18 cellular contexts compared by ENCODE assay signal in genomic region chr9:107390319-107390718, GRCh38.
A peak's percentile ranks its signal among the peaks of the same experiment; 100 is the strongest.
DNase-seq lines count a peak whose midpoint lies in the region; ATAC-seq, FAIRE-seq and TF ChIP-seq lines count a peak whose summit lies in the region.
"Had no signal": no experiment of that assay in that cellular context is flagged by ENCODE, and none has a peak within 500 bp of the region (broad histone marks: within the 10 kb centered on the region; RNA-seq: fewer than 3 reads in every experiment).

No MANE protein-coding gene starts in this region.

- no peak for FAIRE-seq in GM12891 (lab: Jason Lieb, UNC)

- H3K9me3 ChIP-seq in left ventricle myocardium inferior (replicated peaks), result no peaks in the 10 kb centered on the region
- no peaks in the 10 kb centered on the region for H3K9me3 ChIP-seq in esophagus (ENCODE audit: control insufficient read depth in 2 of 2, insufficient read depth in 1 of 2, low read depth in 1 of 2, low read length in 1 of 2)
- H3K9me3 ChIP-seq in prostate gland, result no peaks in the 10 kb centered on the region
- H3K9me3 ChIP-seq: HAP-1, SK-N-SH, tibial nerve had no signal

- peak overlapping the region; percentile 76 for H3K27ac ChIP-seq in left ventricle myocardium inferior (replicated peaks)
- peak overlapping the region; percentile 71 to 95 for H3K27ac ChIP-seq in esophagus (ENCODE audit: low read depth in 2 of 2, low read length in 1 of 2)
- H3K27ac ChIP-seq in prostate gland, result peak overlapping the region; percentile 77 to 84

- intact Hi-C loops in left ventricle myocardium inferior (cut with micrococcal nuclease) (loop anchor here (5.0 kb wide), 1 partner anchor 462 kb away; no protein-coding TSS in a partner anchor), cardiac septum (cut with DNase I) (no loop called here), prostate gland (cut with DNase I) (no loop called here)

- DNase-seq in left ventricle myocardium inferior (no peak), cardiac septum (ENCODE audit: low spot score) (no peak), prostate gland (ENCODE audit: low spot score) (no peak), GM12891 (ENCODE audit: insufficient read length, low spot score) (no peak), cerebellar cortex (ENCODE audit: low spot score) (no peak)
- DNase-seq: activated CD4-positive, alpha-beta T cell treated with anti-CD3 and anti-CD28 coated beads, Interleukin-2, amount 10 ng/mL, durations not matched to agents 24 days and 14 days; effector memory CD4-positive, alpha-beta T cell; NCI-H1417; NCI-H510A; RPMI8226; SK-N-SH; stimulated activated CD4-positive, alpha-beta T cell treated with anti-CD3 and anti-CD28 coated beads, Interleukin-2, amount 100 ng/mL, for 48 hours; stimulated activated naive B cell treated with anti-CD40 and anti-IgM and Interleukin-4, amounts not matched to agents 10 μg/mL and 1 μg/mL and 100 μg/mL, for 72 hours had no signal

- TF ChIP-seq CTCF in left ventricle myocardium inferior (IDR thresholded peaks at IDR 0.05; ENCODE audit: borderline replicate concordance) (no peak), prostate gland (IDR thresholded peaks at IDR 0.05) (no peak)

- H3K36me3 ChIP-seq in left ventricle myocardium inferior, result no peaks in the 10 kb centered on the region
- no peaks in the 10 kb centered on the region for H3K36me3 ChIP-seq in esophagus (ENCODE audit: control insufficient read depth in 2 of 2, insufficient read depth in 2 of 2, low read length in 1 of 2)
- no peaks in the 10 kb centered on the region for H3K36me3 ChIP-seq in prostate gland
- H3K36me3 ChIP-seq: HAP-1, tibial nerve had no signal

- TF ChIP-seq POLR2A in prostate gland (IDR thresholded peaks at IDR 0.05) (no peak), GM12891 (IDR thresholded peaks at IDR 0.05; ENCODE audit: low read depth, low read length) (no peak)

- 65 to 66% methylated on average over 9 of the region's 9 CpGs for WGBS in esophagus, 2 donors
- WGBS in prostate gland, result 87% methylated on average over 9 of the region's 9 CpGs

- H3K4me3 ChIP-seq in left ventricle myocardium inferior (no peak overlapping the region), esophagus (ENCODE audit: low read depth in 1 of 2, low read length in 2 of 2) (no peak overlapping the region), prostate gland (no peak overlapping the region)
- H3K4me3 ChIP-seq: HAP-1, tibial nerve had no signal

- H3K4me1 ChIP-seq in left ventricle myocardium inferior (peaks cover 52% of the 10 kb centered on the region), esophagus (ENCODE audit: control insufficient read depth in 2 of 2, insufficient read depth in 2 of 2, low read length in 1 of 2) (peaks cover 2 to 23% of the 10 kb centered on the region in 2 donors), prostate gland (replicated peaks) (peaks cover 24% of the 10 kb centered on the region)
- H3K4me1 ChIP-seq: HAP-1 had no signal

- H3K27me3 ChIP-seq in left ventricle myocardium inferior (ENCODE audit: low read depth), result no peaks in the 10 kb centered on the region
- H3K27me3 ChIP-seq in esophagus (ENCODE audit: control insufficient read depth in 1 of 2, insufficient read depth in 2 of 2, low read length in 2 of 2), result no peaks in the 10 kb centered on the region
- no peaks in the 10 kb centered on the region for H3K27me3 ChIP-seq in prostate gland (replicated peaks; ENCODE audit: insufficient read depth)
- H3K27me3 ChIP-seq: tibial nerve had no signal

- no peak for ATAC-seq in GM18868 (IDR thresholded peaks at IDR 0.05; ENCODE audit: unreplicated experiment)
- no peak for ATAC-seq in HG03457 (IDR thresholded peaks at IDR 0.05; ENCODE audit: unreplicated experiment)
- ATAC-seq: stimulated activated naive B cell treated with anti-CD40 and anti-IgM and Interleukin-4, amounts not matched to agents 10 μg/mL and 1 μg/mL and 100 μg/mL, for 72 hours had no signal

TF ChIP-seq in GM12891, 5 proteins besides CTCF, POLR2A, EP300 and RAD21:
- TF ChIP-seq SPI1 (IDR thresholded peaks at IDR 0.05; ENCODE audit: low read depth, low read length), result no peak
- TF ChIP-seq POLR2AphosphoS5 (IDR thresholded peaks at IDR 0.05; ENCODE audit: low read depth, low read length), result no peak
- no peak for TF ChIP-seq PAX5 (IDR thresholded peaks at IDR 0.05; ENCODE audit: insufficient read depth, low read length, severe bottlenecking)
- TF ChIP-seq POU2F2 (IDR thresholded peaks at IDR 0.05; ENCODE audit: low read depth, low read length), result no peak
- TF ChIP-seq TAF1 (IDR thresholded peaks at IDR 0.05; ENCODE audit: low read depth, low read length), result no peak
